ENCODE assay signal across 9 cellular contexts in genomic region chr5:33890633-33891032, GRCh38. TPM values are rescaled to one million over a fixed set of nuclear protein-coding genes. Genes with fewer than 3 reads are reported as not detected.
DNase-seq lines count a peak whose midpoint lies in the region; ATAC-seq and TF ChIP-seq lines count a peak whose summit lies in the region.
"Had no signal": no experiment of that assay in that cellular context is flagged by ENCODE, and none has a peak within 500 bp of the region (broad histone marks: within the 10 kb centered on the region; RNA-seq: fewer than 3 reads in every experiment).

No MANE protein-coding gene starts in this region.

- no peaks in the 10 kb centered on the region for H3K36me3 ChIP-seq in sigmoid colon

- peak; percentile 42 for ATAC-seq in GM18870 (IDR thresholded peaks at IDR 0.05; ENCODE audit: unreplicated experiment)
- ATAC-seq in GM18867 (IDR thresholded peaks at IDR 0.05; ENCODE audit: unreplicated experiment): no peak

- H3K9me3 ChIP-seq in sigmoid colon: no peaks in the 10 kb centered on the region

- DNase-seq in M059J (ENCODE audit: low read depth) (peak; percentile 57), fibroblast of villous mesenchyme (ENCODE audit: low read depth) (peak; percentile 44), sigmoid colon (no peak), NCI-H187 (lab: John Stamatoyannopoulos, UW) (no peak), caudate nucleus (lab: John Stamatoyannopoulos, UW) (no peak)
- no peak for DNase-seq in activated CD4-positive, alpha-beta T cell treated with anti-CD3 and anti-CD28 coated beads, Interleukin-2, amount 50 U/mL, for 1 hour
- DNase-seq: T-helper 9 cell had no signal

- H3K27me3 ChIP-seq in sigmoid colon: no peaks in the 10 kb centered on the region

- TF ChIP-seq CTCF in fibroblast of villous mesenchyme (IDR thresholded peaks at IDR 0.05; ENCODE audit: insufficient read depth, low read depth, low read length) (peak; percentile 46), sigmoid colon (IDR thresholded peaks at IDR 0.05) (no peak)

- no peak for TF ChIP-seq EP300 in sigmoid colon (IDR thresholded peaks at IDR 0.05)

- WGBS in sigmoid colon, 2 donors: 58 to 65% methylated on average over 7 of the region's 7 CpGs

- intact Hi-C loops in sigmoid colon (cut with DNase I): no loop called here

- H3K27ac ChIP-seq in sigmoid colon: peak overlapping the region in 3 of 4 donors; percentile 73 to 80 (median 78)
- H3K27ac ChIP-seq in caudate nucleus (ENCODE audit: low read depth, low read length): no peak overlapping the region

- H3K4me3 ChIP-seq in fibroblast of villous mesenchyme (ENCODE audit: low read depth, low read length) (peak overlapping the region; percentile 67), sigmoid colon (peak overlapping the region in 3 of 4 donors; percentile 54 to 57 (median 57))

- TF ChIP-seq POLR2A in sigmoid colon (IDR thresholded peaks at IDR 0.05): no peak

- H3K4me1 ChIP-seq in sigmoid colon: peaks cover 0 to 61% (median 46%) of the 10 kb centered on the region in 4 donors

RNA-seq across cellular contexts. Expression of gene ADAMTS12, which starts 1.2 kb away (rescaled TPM):
- 13.5 and 16.7 TPM in 2 replicates for total RNA-seq in M059J (2014; rRNA removed; shearing (Covaris generic))
- total RNA-seq in fibroblast of villous mesenchyme: 54.8 and 94.1 TPM in 2 replicates
- total RNA-seq in sigmoid colon: 1 to 10 TPM; 1.8 to 5.4 (median 4.0) TPM
- polyA plus RNA-seq in sigmoid colon: 1 to 10 TPM in 1 of 3 donors, under 1 TPM in 1, not detected in 1; 0.42 to 1.2 TPM

RNA-seq across cellular contexts. Expression of gene RXFP3, which starts 45.6 kb away (rescaled TPM):
- total RNA-seq in M059J (2014; rRNA removed; shearing (Covaris generic)): not detected in 2 replicates
- total RNA-seq in fibroblast of villous mesenchyme (under 0.01 TPM in 1 of 2 replicates, not detected in the other), sigmoid colon (not detected)
- not detected for polyA plus RNA-seq in sigmoid colon

Comparison
In these comparisons a context has a peak if more than half of its experiments do, and no peak if none do; other contexts are left out.
1. DNase-seq: peak in M059J (single experiment) and fibroblast of villous mesenchyme (single experiment); none in sigmoid colon (single experiment), NCI-H187 (0 of 2), activated CD4-positive, alpha-beta T cell treated with anti-CD3 and anti-CD28 coated beads, Interleukin-2, amount 50 U/mL, for 1 hour (single experiment) and caudate nucleus (0 of 61).